Comparison of ENCODE assay signal across 22 cellular contexts in the genomic region with DNA sequence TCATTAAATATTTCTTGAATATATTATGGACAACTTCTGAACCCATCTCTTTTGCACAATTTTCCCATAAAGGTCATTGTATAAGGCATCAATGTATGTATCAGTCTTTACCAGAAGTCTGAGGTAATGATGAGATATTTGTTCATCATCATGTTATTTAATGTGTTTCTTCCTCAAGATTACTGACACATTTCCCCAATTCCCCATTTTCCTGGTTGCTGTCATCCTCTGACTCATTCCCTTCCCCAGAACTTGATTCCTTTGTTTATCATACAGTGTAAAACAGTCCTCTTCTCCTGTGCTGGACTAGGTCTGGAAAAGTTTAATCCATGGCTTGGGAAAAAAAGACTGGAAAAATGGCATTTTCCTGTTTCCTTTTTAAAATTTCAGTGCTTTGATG.
A peak's percentile ranks its signal among the peaks of the same experiment; 100 is the strongest.
DNase-seq lines count a peak whose midpoint lies in the region; ATAC-seq, FAIRE-seq and TF ChIP-seq lines count a peak whose summit lies in the region.
"Had no signal": no experiment of that assay in that cellular context is flagged by ENCODE, and none has a peak within 500 bp of the region (broad histone marks: within the 10 kb centered on the region; RNA-seq: fewer than 3 reads in every experiment).

No MANE protein-coding gene starts in this region.

- H3K79me1 ChIP-seq in IMR-90 (ENCODE audit: low read depth in 1 of 2, low read length in 2 of 2) (no peaks in the 10 kb centered on the region), mesenchymal stem cell (replicated peaks; ENCODE audit: low read length, poor library complexity, severe bottlenecking) (no peaks in the 10 kb centered on the region), trophoblast cell (ENCODE audit: low read length) (no peaks in the 10 kb centered on the region)

- H4K5ac ChIP-seq in IMR-90 (ENCODE audit: low read depth, low read length), result no peak overlapping the region

- H3K4me2 ChIP-seq in IMR-90 (ENCODE audit: low read depth, low read length), result no peak overlapping the region
- peak overlapping the region; percentile 59 for H3K4me2 ChIP-seq in endothelial cell of umbilical vein (ENCODE audit: insufficient read depth, low read length)
- H3K4me2 ChIP-seq in mesenchymal stem cell (ENCODE audit: low read length, poor library complexity, severe bottlenecking), result no peak overlapping the region
- no peak overlapping the region for H3K4me2 ChIP-seq in trophoblast cell (ENCODE audit: low read length)
- H3K4me2 ChIP-seq: BLaER1 treated with 17β-estradiol and CSF1 and Interleukin-3, amounts not matched to agents 10 nM and 100 nM had no signal

- no peak for TF ChIP-seq CTCF in IMR-90 (conservative IDR thresholded peaks at IDR 0.05; ENCODE audit: low read depth, low read length)
- no peak for TF ChIP-seq CTCF in endothelial cell of umbilical vein (IDR thresholded peaks at IDR 0.05; ENCODE audit: extremely low read depth in 1 of 2, insufficient read depth in 1 of 2, low read depth in 1 of 2, low read length in 2 of 2)

- H2BK15ac ChIP-seq in IMR-90 (ENCODE audit: low read depth, low read length), result no peak overlapping the region
- H2BK15ac ChIP-seq in mesenchymal stem cell (ENCODE audit: low read depth, poor library complexity, severe bottlenecking), result no peak overlapping the region

- H3K23ac ChIP-seq in IMR-90 (ENCODE audit: low read depth, low read length) (no peak overlapping the region), mesenchymal stem cell (ENCODE audit: low read length in 2 of 2) (no peak overlapping the region), trophoblast cell (ENCODE audit: low read length) (no peak overlapping the region)

- CTCF ChIA-PET in IMR-90 (lab: Yijun Ruan, JAX), result no interaction called here
- CTCF ChIA-PET in endothelial cell of umbilical vein (lab: Charles Lee), result no interaction called here

- H3K9me1 ChIP-seq in IMR-90 (ENCODE audit: insufficient read depth, low read length), result no peaks in the 10 kb centered on the region
- H3K9me1 ChIP-seq in endothelial cell of umbilical vein (replicated peaks; ENCODE audit: control insufficient read depth, extremely low read depth, insufficient read depth, low read length), result no peaks in the 10 kb centered on the region

- H3K14ac ChIP-seq in IMR-90 (replicated peaks; ENCODE audit: low read depth, low read length) (no peak overlapping the region), mesenchymal stem cell (ENCODE audit: low read length in 2 of 2) (no peak overlapping the region), trophoblast cell (ENCODE audit: low read length) (no peak overlapping the region)

- DNase-seq in COLO829 (ENCODE audit: low spot score), result peak; percentile 40
- peak; percentile 88 for DNase-seq in IMR-90
- peak; percentile 81 for DNase-seq in endothelial cell of umbilical vein (ENCODE audit: low read depth, low spot score)
- DNase-seq in mesenchymal stem cell, result peak; percentile 75
- no peak for DNase-seq in DMS79 (lab: John Stamatoyannopoulos, UW)
- DNase-seq in trophoblast cell, result no peak
- DNase-seq in NCI-H2171 treated with DMSO at 0.1 percent for 48 hours (lab: John Stamatoyannopoulos, UW), result no peak
- DNase-seq: activated effector memory CD4-positive, alpha-beta T cell treated with Interleukin-2 at 50 U/mL for 16 hours; cortex of kidney; DND-41; H7; Karpas-422; NCI-H146; NCI-H524 treated with DMSO at 0.1 percent for 48 hours; right lobe of liver; stimulated activated CD4-positive, alpha-beta T cell treated with anti-CD3 and anti-CD28 coated beads, Interleukin-4, amount 100 ng/mL, for 24 hours had no signal

- H3K27me3 ChIP-seq in IMR-90 (ENCODE audit: control insufficient read depth, insufficient read depth, low read length) (no peaks in the 10 kb centered on the region), endothelial cell of umbilical vein (ENCODE audit: control insufficient read depth in 2 of 2, insufficient read depth in 2 of 2, low read length in 2 of 2) (no peaks in the 10 kb centered on the region), mesenchymal stem cell (ENCODE audit: control insufficient read depth in 1 of 2, insufficient read depth in 1 of 2, low read length in 2 of 2) (no peaks in the 10 kb centered on the region), trophoblast cell (ENCODE audit: insufficient read depth, low read length) (no peaks in the 10 kb centered on the region)
- H3K27me3 ChIP-seq: BLaER1 treated with 17β-estradiol and CSF1 and Interleukin-3, amounts not matched to agents 10 nM and 100 nM; esophagus muscularis mucosa; right lobe of liver; tibial nerve had no signal

- H3K27ac ChIP-seq in IMR-90 (ENCODE audit: insufficient read depth, low read length) (no peak overlapping the region), endothelial cell of umbilical vein (ENCODE audit: insufficient read depth, low read depth, low read length) (peak overlapping the region; percentile 76), mesenchymal stem cell (ENCODE audit: low read length, poor library complexity, severe bottlenecking) (no peak overlapping the region), trophoblast cell (ENCODE audit: low read depth, low read length) (no peak overlapping the region)
- H3K27ac ChIP-seq: BLaER1 treated with 17β-estradiol and CSF1 and Interleukin-3, amounts not matched to agents 10 nM and 100 nM; esophagus muscularis mucosa; right lobe of liver; tibial nerve; VCaP had no signal

- in situ Hi-C loops in IMR-90 (cut with MboI; ENCODE audit: low sequenced_read_pairs), result no loop called here

- BruUV-seq in IMR-90 (replicated peaks; lab: Mats Ljungman, UMichigan) (no TSS peak), endothelial cell of umbilical vein (replicated peaks; lab: Mats Ljungman, UMichigan) (no TSS peak)

- H2AFZ ChIP-seq in IMR-90 (replicated peaks; ENCODE audit: low read length, poor library complexity) (no peak overlapping the region), endothelial cell of umbilical vein (ENCODE audit: low read depth, low read length) (no peak overlapping the region), mesenchymal stem cell (ENCODE audit: low read depth, low read length) (no peak overlapping the region), trophoblast cell (ENCODE audit: insufficient read depth, low read length, poor library complexity) (no peak overlapping the region)

- no peaks in the 10 kb centered on the region for H3K36me3 ChIP-seq in IMR-90 (ENCODE audit: control insufficient read depth, insufficient read depth, low read length)
- no peaks in the 10 kb centered on the region for H3K36me3 ChIP-seq in endothelial cell of umbilical vein (ENCODE audit: control insufficient read depth in 2 of 2, extremely low read depth in 1 of 2, insufficient read depth in 2 of 2, low read length in 2 of 2)
- H3K36me3 ChIP-seq in mesenchymal stem cell (ENCODE audit: control insufficient read depth in 1 of 2, insufficient read depth in 2 of 2, low read depth in 1 of 2, low read length in 2 of 2), result no peaks in the 10 kb centered on the region
- no peaks in the 10 kb centered on the region for H3K36me3 ChIP-seq in trophoblast cell (ENCODE audit: control insufficient read depth in 1 of 2, insufficient read depth in 2 of 2, low read length in 2 of 2)
- H3K36me3 ChIP-seq: BLaER1 treated with 17β-estradiol and CSF1 and Interleukin-3, amounts not matched to agents 10 nM and 100 nM; esophagus muscularis mucosa; right lobe of liver; tibial nerve had no signal

- no peak overlapping the region for H2BK20ac ChIP-seq in IMR-90 (ENCODE audit: low read depth, low read length)

- H4K91ac ChIP-seq in IMR-90 (ENCODE audit: insufficient read depth, low read depth, low read length) (no peak overlapping the region), mesenchymal stem cell (ENCODE audit: low read length) (no peak overlapping the region), trophoblast cell (ENCODE audit: low read depth, low read length) (no peak overlapping the region)

- peak; percentile 88 for FAIRE-seq in endothelial cell of umbilical vein (lab: Jason Lieb, UNC)
- FAIRE-seq: GM12891 had no signal

- no peak overlapping the region for H2BK5ac ChIP-seq in IMR-90 (ENCODE audit: low read depth, low read length, poor library complexity, severe bottlenecking)
- H2BK5ac ChIP-seq in mesenchymal stem cell (ENCODE audit: low read depth, low read length, poor library complexity, severe bottlenecking), result no peak overlapping the region
- no peak overlapping the region for H2BK5ac ChIP-seq in trophoblast cell (ENCODE audit: low read depth, low read length, poor library complexity)

- H4K8ac ChIP-seq in IMR-90 (ENCODE audit: low read depth in 2 of 2, low read length in 2 of 2), result no peak overlapping the region
- no peak overlapping the region for H4K8ac ChIP-seq in mesenchymal stem cell (ENCODE audit: low read length)
- H4K8ac ChIP-seq in trophoblast cell (ENCODE audit: low read depth, low read length), result no peak overlapping the region

- H4K12ac ChIP-seq in trophoblast cell (ENCODE audit: low read depth, low read length), result no peak overlapping the region

- TF ChIP-seq RAD21 in IMR-90 (IDR thresholded peaks at IDR 0.05; ENCODE audit: low read length), result no peak

- H2BK12ac ChIP-seq in mesenchymal stem cell (ENCODE audit: low read length in 2 of 2) (no peak overlapping the region), trophoblast cell (ENCODE audit: low read length) (no peak overlapping the region)

- H3K9ac ChIP-seq in IMR-90 (ENCODE audit: low read depth, low read length) (no peak overlapping the region), endothelial cell of umbilical vein (replicated peaks; ENCODE audit: extremely low read depth, insufficient read depth, low read length) (no peak overlapping the region), mesenchymal stem cell (ENCODE audit: low read length) (no peak overlapping the region), trophoblast cell (ENCODE audit: low read length) (no peak overlapping the region)
- H3K9ac ChIP-seq: BLaER1 treated with 17β-estradiol and CSF1 and Interleukin-3, amounts not matched to agents 10 nM and 100 nM had no signal

- no peak overlapping the region for H3K4me3 ChIP-seq in IMR-90 (ENCODE audit: insufficient read depth, low read depth, low read length)
- no peak overlapping the region for H3K4me3 ChIP-seq in endothelial cell of umbilical vein (replicated peaks in 1 of 3; ENCODE audit: insufficient read depth in 1 of 3, low read depth in 1 of 3, low read length in 3 of 3)
- no peak overlapping the region for H3K4me3 ChIP-seq in mesenchymal stem cell (ENCODE audit: insufficient read depth in 1 of 2, low read depth in 1 of 2, low read length in 2 of 2)
- no peak overlapping the region for H3K4me3 ChIP-seq in trophoblast cell (ENCODE audit: low read depth, low read length)
- H3K4me3 ChIP-seq: BLaER1 treated with 17β-estradiol and CSF1 and Interleukin-3, amounts not matched to agents 10 nM and 100 nM; esophagus muscularis mucosa; right lobe of liver; tibial nerve had no signal

- intact Hi-C loops in IMR-90 (cut with micrococcal nuclease) (no loop called here), endothelial cell of umbilical vein (cut with micrococcal nuclease) (no loop called here)

- H2AK5ac ChIP-seq in IMR-90 (ENCODE audit: low read depth, low read length), result no peak overlapping the region
- no peak overlapping the region for H2AK5ac ChIP-seq in mesenchymal stem cell (ENCODE audit: low read length, severe bottlenecking)
- H2AK5ac ChIP-seq in trophoblast cell (ENCODE audit: low read length), result no peak overlapping the region

- H3K4me1 ChIP-seq in IMR-90 (ENCODE audit: control insufficient read depth, insufficient read depth, low read length), result peaks cover 4% of the 10 kb centered on the region
- H3K4me1 ChIP-seq in endothelial cell of umbilical vein (ENCODE audit: control insufficient read depth, extremely low read depth, insufficient read depth, low read length), result peaks cover 29% of the 10 kb centered on the region
- no peaks in the 10 kb centered on the region for H3K4me1 ChIP-seq in mesenchymal stem cell (ENCODE audit: control insufficient read depth, insufficient read depth, low read depth, low read length)
- H3K4me1 ChIP-seq in trophoblast cell (ENCODE audit: control insufficient read depth in 1 of 2, insufficient read depth in 2 of 2, low read length in 2 of 2), result no peaks in the 10 kb centered on the region
- H3K4me1 ChIP-seq: BLaER1 treated with 17β-estradiol and CSF1 and Interleukin-3, amounts not matched to agents 10 nM and 100 nM; esophagus muscularis mucosa; right lobe of liver; tibial nerve had no signal

- peak overlapping the region; percentile 44; the same call in 1 of the 2 replicates for H3K4ac ChIP-seq in IMR-90 (ENCODE audit: low read depth, low read length)
- H3K4ac ChIP-seq in mesenchymal stem cell (ENCODE audit: low read depth in 1 of 2, low read length in 2 of 2), result no peak overlapping the region
- H3K4ac ChIP-seq in trophoblast cell (ENCODE audit: low read depth, low read length), result no peak overlapping the region

- H2BK120ac ChIP-seq in IMR-90 (ENCODE audit: low read depth, low read length) (peak overlapping the region; percentile 71; the same call in 1 of the 2 replicates), mesenchymal stem cell (ENCODE audit: low read depth, low read length) (no peak overlapping the region), trophoblast cell (ENCODE audit: insufficient read depth, low read length, poor library complexity) (no peak overlapping the region)

- H3K56ac ChIP-seq in IMR-90 (ENCODE audit: extremely low read depth, insufficient read depth, low read length), result no peak overlapping the region

- H3K9me3 ChIP-seq in IMR-90 (ENCODE audit: control insufficient read depth, insufficient read depth, low read length) (no peaks in the 10 kb centered on the region), endothelial cell of umbilical vein (replicated peaks; ENCODE audit: control insufficient read depth, insufficient read depth, low read length) (no peaks in the 10 kb centered on the region), mesenchymal stem cell (ENCODE audit: control insufficient read depth, low read length) (no peaks in the 10 kb centered on the region), trophoblast cell (ENCODE audit: insufficient read depth, low read depth, low read length) (no peaks in the 10 kb centered on the region)
- H3K9me3 ChIP-seq: BLaER1 treated with 17β-estradiol and CSF1 and Interleukin-3, amounts not matched to agents 10 nM and 100 nM; esophagus muscularis mucosa; right lobe of liver; tibial nerve had no signal

- peak overlapping the region; percentile 64; the same call in 1 of the 2 replicates for H3K18ac ChIP-seq in IMR-90 (ENCODE audit: low read depth, low read length)
- no peak overlapping the region for H3K18ac ChIP-seq in mesenchymal stem cell (ENCODE audit: low read depth in 1 of 2, low read length in 2 of 2)
- no peak overlapping the region for H3K18ac ChIP-seq in trophoblast cell (ENCODE audit: low read length)

- dilution Hi-C loops in IMR-90 (cut with HindIII; ENCODE audit: low sequenced_read_pairs, unreplicated experiment) (no loop called here), endothelial cell of umbilical vein (cut with MboI; ENCODE audit: extremely low pct_ligation_motif_present, low sequenced_read_pairs) (no loop called here)

- POLR2A ChIA-PET in IMR-90 (lab: Charles Lee; ENCODE audit: unreplicated experiment) (no interaction called here), endothelial cell of umbilical vein (lab: Charles Lee) (no interaction called here)

- H2AK9ac ChIP-seq in IMR-90 (replicated peaks; ENCODE audit: low read depth, low read length, poor library complexity), result no peak overlapping the region

- H3K79me2 ChIP-seq in endothelial cell of umbilical vein (ENCODE audit: control insufficient read depth, insufficient read depth, low read length) (no peaks in the 10 kb centered on the region), trophoblast cell (ENCODE audit: control insufficient read depth, insufficient read depth, low read length, poor library complexity) (no peaks in the 10 kb centered on the region)

- H4K20me1 ChIP-seq in IMR-90 (ENCODE audit: insufficient read depth, low read length), result no peaks in the 10 kb centered on the region
- no peaks in the 10 kb centered on the region for H4K20me1 ChIP-seq in endothelial cell of umbilical vein (replicated peaks; ENCODE audit: control insufficient read depth, extremely low read depth, insufficient read depth, low read length)
- H4K20me1 ChIP-seq: BLaER1 treated with 17β-estradiol and CSF1 and Interleukin-3, amounts not matched to agents 10 nM and 100 nM had no signal

- ATAC-seq in IMR-90 (ENCODE audit: low read depth) (peak; percentile 80), HG02759 (IDR thresholded peaks at IDR 0.05; ENCODE audit: unreplicated experiment) (no peak)
- ATAC-seq: right lobe of liver had no signal

- TF ChIP-seq POLR2A in IMR-90 (IDR thresholded peaks at IDR 0.05; ENCODE audit: low read depth, low read length) (no peak), endothelial cell of umbilical vein (IDR thresholded peaks at IDR 0.05; ENCODE audit: low read depth, low read length) (no peak)

Comparison
In these comparisons a context has a peak if more than half of its experiments do, and no peak if none do; other contexts are left out.
1. DNase-seq: peak in COLO829 (single experiment), IMR-90 (single experiment), endothelial cell of umbilical vein (single experiment) and mesenchymal stem cell (single experiment); none in DMS79 (single experiment), trophoblast cell (0 of 2) and NCI-H2171 treated with DMSO at 0.1 percent for 48 hours (single experiment).